Comparison of ENCODE assay signal across 16 cellular contexts in genomic region chr17:50712641-50713296, GRCh38. TPM values are rescaled to one million over a fixed set of nuclear protein-coding genes. Genes with fewer than 3 reads are reported as not detected.
A peak's percentile ranks its signal among the peaks of the same experiment; 100 is the strongest.
DNase-seq lines count a peak whose midpoint lies in the region; ATAC-seq and TF ChIP-seq lines count a peak whose summit lies in the region.
"Had no signal": no experiment of that assay in that cellular context is flagged by ENCODE, and none has a peak within 500 bp of the region (broad histone marks: within the 10 kb centered on the region; RNA-seq: fewer than 3 reads in every experiment).

No MANE protein-coding gene starts in this region.

- WGBS in endodermal cell (ENCODE audit: insufficient coverage in 1 of 2, insufficient read length in 1 of 2), 2 experiments, result 90 to 100% methylated on average over 2 to 9 of the region's 9 CpGs

- TF ChIP-seq CTCF in endodermal cell (conservative IDR thresholded peaks at IDR 0.05), result no peak
- no peak for TF ChIP-seq CTCF in neural progenitor cell (IDR thresholded peaks at IDR 0.05)
- no peak for TF ChIP-seq CTCF in WTC11 (IDR thresholded peaks at IDR 0.05)
- no peak for TF ChIP-seq CTCF in MCF 10A (IDR thresholded peaks at IDR 0.05; ENCODE audit: unreplicated experiment)

- H3K9me3 Mint-ChIP-seq in activated naive CD4-positive, alpha-beta T cell treated with anti-CD3 and anti-CD28 coated beads, Interleukin-2, amount 10 ng/mL, durations not matched to agents 7 days and 5 days, result no peaks in the 10 kb centered on the region
- H3K9me3 Mint-ChIP-seq in activated naive CD4-positive, alpha-beta T cell treated with anti-CD3 and anti-CD28 coated beads for 36 hours, result no peaks in the 10 kb centered on the region
- no peaks in the 10 kb centered on the region for H3K9me3 Mint-ChIP-seq in endodermal cell
- no peaks in the 10 kb centered on the region for H3K9me3 Mint-ChIP-seq in neural progenitor cell
- no peaks in the 10 kb centered on the region for H3K9me3 Mint-ChIP-seq in WTC11
- no peaks in the 10 kb centered on the region for H3K9me3 Mint-ChIP-seq in MCF 10A (ENCODE audit: unreplicated experiment)

- no peak for DNase-seq in activated naive CD4-positive, alpha-beta T cell treated with anti-CD3 and anti-CD28 coated beads, Interleukin-2, amount 10 ng/mL, durations not matched to agents 7 days and 5 days
- no peak for DNase-seq in activated naive CD4-positive, alpha-beta T cell treated with anti-CD3 and anti-CD28 coated beads for 36 hours
- DNase-seq in endodermal cell (peak; percentile 60), neural progenitor cell (ENCODE audit: low spot score) (no peak), islet precursor cell (no peak), WTC11 (ENCODE audit: low spot score) (no peak), MCF 10A (ENCODE audit: unreplicated experiment) (no peak)
- DNase-seq: ACHN; Calu3; CD4-positive, CD25-positive, alpha-beta regulatory T cell; DMS 273 treated with DMSO at 0.1 percent for 48 hours; H7 had no signal

- H3K4me1 Mint-ChIP-seq in activated naive CD4-positive, alpha-beta T cell treated with anti-CD3 and anti-CD28 coated beads, Interleukin-2, amount 10 ng/mL, durations not matched to agents 7 days and 5 days, result peaks cover 25% of the 10 kb centered on the region
- H3K4me1 Mint-ChIP-seq in activated naive CD4-positive, alpha-beta T cell treated with anti-CD3 and anti-CD28 coated beads for 36 hours (ENCODE audit: low read depth), result peaks cover 15% of the 10 kb centered on the region
- peaks cover 18% of the 10 kb centered on the region for H3K4me1 Mint-ChIP-seq in endodermal cell
- H3K4me1 Mint-ChIP-seq in neural progenitor cell, result peaks cover 24% of the 10 kb centered on the region
- peaks cover 28% of the 10 kb centered on the region for H3K4me1 Mint-ChIP-seq in WTC11
- H3K4me1 Mint-ChIP-seq in MCF 10A (ENCODE audit: insufficient read depth, unreplicated experiment), result peaks cover 15% of the 10 kb centered on the region

- H3K4me3 ChIP-seq in endodermal cell (ENCODE audit: low read length) (no peak overlapping the region), neural progenitor cell (no peak overlapping the region)
- H3K4me3 ChIP-seq: BLaER1 treated with 17β-estradiol and CSF1 and Interleukin-3, amounts not matched to agents 10 nM and 100 nM had no signal

- H3K36me3 ChIP-seq in endodermal cell (ENCODE audit: control insufficient read depth, insufficient read depth, low read length), result no peaks in the 10 kb centered on the region
- no peaks in the 10 kb centered on the region for H3K36me3 ChIP-seq in neural progenitor cell
- H3K36me3 ChIP-seq: BLaER1 treated with 17β-estradiol and CSF1 and Interleukin-3, amounts not matched to agents 10 nM and 100 nM had no signal

- BruUV-seq in MCF 10A (replicated peaks; lab: Mats Ljungman, UMichigan), result no TSS peak

- H4K20me1 ChIP-seq in neural progenitor cell (ENCODE audit: low read depth), result no peaks in the 10 kb centered on the region
- H4K20me1 ChIP-seq: BLaER1 treated with 17β-estradiol and CSF1 and Interleukin-3, amounts not matched to agents 10 nM and 100 nM had no signal

- H3K27me3 ChIP-seq in endodermal cell (ENCODE audit: control insufficient read depth, insufficient read depth, low read length, poor library complexity, severe bottlenecking) (no peaks in the 10 kb centered on the region), neural progenitor cell (no peaks in the 10 kb centered on the region)
- H3K27me3 ChIP-seq: BLaER1 treated with 17β-estradiol and CSF1 and Interleukin-3, amounts not matched to agents 10 nM and 100 nM had no signal

- no peak overlapping the region for H3K4me2 ChIP-seq in neural progenitor cell

- intact Hi-C loops in activated naive CD4-positive, alpha-beta T cell treated with anti-CD3 and anti-CD28 coated beads for 36 hours (cut with micrococcal nuclease), result no loop called here
- intact Hi-C loops in MCF 10A (cut with micrococcal nuclease), result no loop called here

- H3K4me3 Mint-ChIP-seq in activated naive CD4-positive, alpha-beta T cell treated with anti-CD3 and anti-CD28 coated beads, Interleukin-2, amount 10 ng/mL, durations not matched to agents 7 days and 5 days, result no peak overlapping the region
- no peak overlapping the region for H3K4me3 Mint-ChIP-seq in activated naive CD4-positive, alpha-beta T cell treated with anti-CD3 and anti-CD28 coated beads for 36 hours
- no peak overlapping the region for H3K4me3 Mint-ChIP-seq in endodermal cell
- no peak overlapping the region for H3K4me3 Mint-ChIP-seq in neural progenitor cell
- H3K4me3 Mint-ChIP-seq in WTC11, result no peak overlapping the region
- H3K4me3 Mint-ChIP-seq in MCF 10A (ENCODE audit: unreplicated experiment), result no peak overlapping the region
- H3K4me3 Mint-ChIP-seq: CD4-positive, CD25-positive, alpha-beta regulatory T cell had no signal

- peaks cover 26% of the 10 kb centered on the region for H3K27me3 Mint-ChIP-seq in activated naive CD4-positive, alpha-beta T cell treated with anti-CD3 and anti-CD28 coated beads, Interleukin-2, amount 10 ng/mL, durations not matched to agents 7 days and 5 days
- no peaks in the 10 kb centered on the region for H3K27me3 Mint-ChIP-seq in activated naive CD4-positive, alpha-beta T cell treated with anti-CD3 and anti-CD28 coated beads for 36 hours (ENCODE audit: low read depth)
- H3K27me3 Mint-ChIP-seq in endodermal cell (ENCODE audit: insufficient read depth) (no peaks in the 10 kb centered on the region), neural progenitor cell (ENCODE audit: insufficient read depth, low read depth) (no peaks in the 10 kb centered on the region), WTC11 (ENCODE audit: low read depth) (no peaks in the 10 kb centered on the region), MCF 10A (ENCODE audit: insufficient read depth, unreplicated experiment) (no peaks in the 10 kb centered on the region)

- ATAC-seq in WTC11, result no peak

- H3K9ac ChIP-seq in endodermal cell (ENCODE audit: extremely low read depth, low read length, poor library complexity, severe bottlenecking) (no peak overlapping the region), neural progenitor cell (no peak overlapping the region)
- H3K9ac ChIP-seq: BLaER1 treated with 17β-estradiol and CSF1 and Interleukin-3, amounts not matched to agents 10 nM and 100 nM had no signal

- H3K79me2 ChIP-seq in neural progenitor cell (ENCODE audit: low read depth), result peaks cover 9% of the 10 kb centered on the region

- H3K27ac ChIP-seq in endodermal cell (ENCODE audit: low read depth, low read length) (no peak overlapping the region), neural progenitor cell (no peak overlapping the region)
- H3K27ac ChIP-seq: BLaER1 treated with 17β-estradiol and CSF1 and Interleukin-3, amounts not matched to agents 10 nM and 100 nM; HL-60 had no signal

- CTCF ChIA-PET in activated naive CD4-positive, alpha-beta T cell treated with anti-CD3 and anti-CD28 coated beads, Interleukin-2, amount 10 ng/mL, durations not matched to agents 7 days and 5 days (lab: Charles Lee), result interaction anchor here (1.2 kb wide), 1 partner anchor 19 kb away, joined by 3 read pairs; no protein-coding TSS in a partner anchor
- CTCF ChIA-PET in activated naive CD4-positive, alpha-beta T cell treated with anti-CD3 and anti-CD28 coated beads for 36 hours (lab: Charles Lee), result interaction anchor here (0.8 kb wide), 1 partner anchor 63 kb away, joined by 3 read pairs; no protein-coding TSS in a partner anchor
- CTCF ChIA-PET in WTC11 (lab: Charles Lee) (interaction anchor here (0.6 to 0.7 kb wide), 2 partner anchors 41 to 110 kb away, joined by 3 read pairs; no protein-coding TSS in a partner anchor), MCF 10A (lab: Yijun Ruan, JAX) (interaction anchor here (0.6 kb wide), 1 partner anchor 166 kb away, joined by 5 read pairs; no protein-coding TSS in a partner anchor)

- POLR2A ChIA-PET in WTC11 (lab: Charles Lee), result interaction anchor here (0.6 kb wide), 1 partner anchor 52 kb away, joined by 3 read pairs; no protein-coding TSS in a partner anchor
- POLR2A ChIA-PET in MCF 10A (lab: Yijun Ruan, JAX), result no interaction called here

- no peaks in the 10 kb centered on the region for H3K36me3 Mint-ChIP-seq in activated naive CD4-positive, alpha-beta T cell treated with anti-CD3 and anti-CD28 coated beads, Interleukin-2, amount 10 ng/mL, durations not matched to agents 7 days and 5 days
- H3K36me3 Mint-ChIP-seq in activated naive CD4-positive, alpha-beta T cell treated with anti-CD3 and anti-CD28 coated beads for 36 hours (ENCODE audit: low read depth), result no peaks in the 10 kb centered on the region
- H3K36me3 Mint-ChIP-seq in endodermal cell (ENCODE audit: low read depth) (no peaks in the 10 kb centered on the region), neural progenitor cell (no peaks in the 10 kb centered on the region), WTC11 (no peaks in the 10 kb centered on the region), MCF 10A (ENCODE audit: insufficient read depth, unreplicated experiment) (no peaks in the 10 kb centered on the region)
- H3K36me3 Mint-ChIP-seq: CD4-positive, CD25-positive, alpha-beta regulatory T cell had no signal

- peaks cover 13% of the 10 kb centered on the region for H3F3A ChIP-seq in neural progenitor cell (ENCODE audit: low read depth)

- H3K9me3 ChIP-seq in endodermal cell (ENCODE audit: control insufficient read depth, low read length), result no peaks in the 10 kb centered on the region
- H3K9me3 ChIP-seq in neural progenitor cell (ENCODE audit: low read depth), result no peaks in the 10 kb centered on the region
- H3K9me3 ChIP-seq: BLaER1 treated with 17β-estradiol and CSF1 and Interleukin-3, amounts not matched to agents 10 nM and 100 nM had no signal

- peak overlapping the region; percentile 43 for H3K27ac Mint-ChIP-seq in activated naive CD4-positive, alpha-beta T cell treated with anti-CD3 and anti-CD28 coated beads, Interleukin-2, amount 10 ng/mL, durations not matched to agents 7 days and 5 days
- H3K27ac Mint-ChIP-seq in activated naive CD4-positive, alpha-beta T cell treated with anti-CD3 and anti-CD28 coated beads for 36 hours, result no peak overlapping the region
- H3K27ac Mint-ChIP-seq in endodermal cell (no peak overlapping the region), neural progenitor cell (no peak overlapping the region), WTC11 (no peak overlapping the region), MCF 10A (ENCODE audit: low read depth, unreplicated experiment) (no peak overlapping the region)
- H3K27ac Mint-ChIP-seq: CD4-positive, CD25-positive, alpha-beta regulatory T cell had no signal

- H3K4me1 ChIP-seq in endodermal cell (ENCODE audit: control insufficient read depth, insufficient read depth, low read length), result peaks cover 3% of the 10 kb centered on the region
- H3K4me1 ChIP-seq in neural progenitor cell, result peaks cover 16% of the 10 kb centered on the region

- peak overlapping the region; percentile 44 for H2AFZ ChIP-seq in neural progenitor cell (replicated peaks)

RNA-seq across cellular contexts. Expression of gene ANKRD40, which starts 5.1 kb away (rescaled TPM):
- total RNA-seq in activated naive CD4-positive, alpha-beta T cell treated with anti-CD3 and anti-CD28 coated beads for 36 hours, result 10 to 100 TPM; 25.7 to 26.5 TPM
- total RNA-seq in endodermal cell, result 10 to 100 TPM; 44.9 to 60.3 TPM
- polyA plus RNA-seq in endodermal cell (2013, experiment 1 of 2), result 38.1 TPM
- 37.3 TPM for polyA plus RNA-seq in endodermal cell (2013, experiment 2 of 2)
- 50.6 and 53.4 TPM in 2 replicates for total RNA-seq in neural progenitor cell (ENCODE audit: low replicate concordance)
- total RNA-seq in WTC11 (2021), result 43.3 to 45.3 TPM (median 45.3 TPM) in 3 replicates
- total RNA-seq in MCF 10A (2022), result 42.2 and 46.4 TPM in 2 replicates

RNA-seq across cellular contexts. Expression of gene LUC7L3, which starts 6.6 kb away (rescaled TPM):
- total RNA-seq in activated naive CD4-positive, alpha-beta T cell treated with anti-CD3 and anti-CD28 coated beads for 36 hours, result 100 to 1,000 TPM; 120 to 136 TPM
- total RNA-seq in endodermal cell (100 to 1,000 TPM; 122 to 169 TPM), neural progenitor cell (ENCODE audit: low replicate concordance) (245 and 374 TPM in 2 replicates), WTC11 (2021) (182 to 190 TPM (median 186 TPM) in 3 replicates), MCF 10A (2022) (99.4 and 108 TPM in 2 replicates)
- polyA plus RNA-seq in endodermal cell (2013, experiment 1 of 2), result 252 TPM
- 214 TPM for polyA plus RNA-seq in endodermal cell (2013, experiment 2 of 2)

RNA-seq across cellular contexts. Expression of gene ANKRD40CL, which starts 54.5 kb away (rescaled TPM):
- total RNA-seq in activated naive CD4-positive, alpha-beta T cell treated with anti-CD3 and anti-CD28 coated beads for 36 hours, result not detected
- total RNA-seq in endodermal cell (not detected), neural progenitor cell (ENCODE audit: low replicate concordance) (not detected in 2 replicates), WTC11 (2021) (not detected in 3 replicates), MCF 10A (2022) (not detected in 2 replicates)
- not detected for polyA plus RNA-seq in endodermal cell (2013, experiment 1 of 2)
- not detected for polyA plus RNA-seq in endodermal cell (2013, experiment 2 of 2)
- total RNA-seq: A172; Calu3; CD4-positive, CD25-positive, alpha-beta regulatory T cell; Daoy; H7 had no signal
- polyA plus RNA-seq: CD4-positive, CD25-positive, alpha-beta regulatory T cell had no signal
